ENCODE assay signal across 11 cellular contexts in genomic region chr12:116282371-116283286, GRCh38. TPM values are rescaled to one million over a fixed set of nuclear protein-coding genes. Genes with fewer than 3 reads are reported as not detected.
DNase-seq lines count a peak whose midpoint lies in the region; ATAC-seq and TF ChIP-seq lines count a peak whose summit lies in the region.
"Had no signal": no experiment of that assay in that cellular context is flagged by ENCODE, and none has a peak within 500 bp of the region (broad histone marks: within the 10 kb centered on the region; RNA-seq: fewer than 3 reads in every experiment).

No MANE protein-coding gene starts in this region.

- DNase-seq in activated naive CD4-positive, alpha-beta T cell treated with anti-CD3 and anti-CD28 coated beads, Interleukin-2, amount 50 U/mL, for 72 hours (ENCODE audit: low spot score in 2 of 2): no peak
- no peak for DNase-seq in activated naive CD4-positive, alpha-beta T cell (lab: John Stamatoyannopoulos, UW)
- DNase-seq in T-cell (no peak), hepatocyte (ENCODE audit: low spot score) (no peak), GM10248 (ENCODE audit: extremely low spot score) (no peak), KG1 (lab: John Stamatoyannopoulos, UW) (no peak)
- DNase-seq in stimulated activated CD4-positive, alpha-beta T cell treated with anti-CD3 and anti-CD28 coated beads, Interleukin-15, amount 100 ng/mL, for 24 hours: no peak
- DNase-seq: activated CD8-positive, alpha-beta memory T cell treated with anti-CD3 and anti-CD28 coated beads, Interleukin-2, amount 50 U/mL, for 48 hours; SJCRH30 had no signal

- no peaks in the 10 kb centered on the region for H3K36me3 Mint-ChIP-seq in activated naive CD4-positive, alpha-beta T cell treated with anti-CD3 and anti-CD28 coated beads, Interleukin-2, amount 50 U/mL, for 72 hours
- no peaks in the 10 kb centered on the region for H3K36me3 Mint-ChIP-seq in T-cell
- H3K36me3 Mint-ChIP-seq: mesothelial cell of epicardium had no signal

- H3K9me3 ChIP-seq in hepatocyte (ENCODE audit: low read depth) (no peaks in the 10 kb centered on the region), thymus (ENCODE audit: control insufficient read depth) (no peaks in the 10 kb centered on the region)
- H3K9me3 ChIP-seq: SJCRH30 had no signal

- H3K4me1 Mint-ChIP-seq in T-cell: peaks cover 11 to 21% (median 12%) of the 10 kb centered on the region in 3 donors

- no peaks in the 10 kb centered on the region for H3K36me3 ChIP-seq in hepatocyte (replicated peaks; ENCODE audit: insufficient read depth, low read depth)
- H3K36me3 ChIP-seq in thymus (ENCODE audit: control insufficient read depth, insufficient read depth): no peaks in the 10 kb centered on the region
- H3K36me3 ChIP-seq: SJCRH30 had no signal

- H3K27ac ChIP-seq in hepatocyte: no peak overlapping the region
- H3K27ac ChIP-seq in thymus (ENCODE audit: low read depth): no peak overlapping the region
- H3K27ac ChIP-seq: SJCRH30 had no signal

- no peaks in the 10 kb centered on the region for H3K9me2 ChIP-seq in hepatocyte (replicated peaks; ENCODE audit: insufficient read depth)

- no peaks in the 10 kb centered on the region for H3K79me2 ChIP-seq in hepatocyte

- CTCF ChIA-PET in T-cell (lab: Charles Lee): no interaction called here
- CTCF ChIA-PET in GM10248 (lab: Yijun Ruan, JAX): interaction anchor here (0.8 to 1.2 kb wide), 2 partner anchors 20 to 36 kb away, joined by 3 read pairs; no protein-coding TSS in a partner anchor

- POLR2A ChIA-PET in T-cell (lab: Charles Lee) (no interaction called here), GM10248 (lab: Yijun Ruan, JAX) (no interaction called here)

- WGBS in hepatocyte (ENCODE audit: low lambda C conversion rate, missing lambda C conversion rate): 59% methylated on average over 15 of the region's 15 CpGs
- 52% methylated on average over 15 of the region's 15 CpGs for WGBS in thymus

- H3K27me3 ChIP-seq in hepatocyte (no peaks in the 10 kb centered on the region), thymus (ENCODE audit: control insufficient read depth, insufficient read depth) (no peaks in the 10 kb centered on the region)
- H3K27me3 ChIP-seq: SJCRH30 had no signal

- no peak overlapping the region for H3K4me3 ChIP-seq in hepatocyte
- peak overlapping the region; percentile 1 for H3K4me3 ChIP-seq in thymus (ENCODE audit: low read length)
- H3K4me3 ChIP-seq: SJCRH30 had no signal

- H3K4me2 ChIP-seq in hepatocyte: peak overlapping the region; percentile 46

- TF ChIP-seq CTCF in hepatocyte (IDR thresholded peaks at IDR 0.05; ENCODE audit: poor library complexity): no peak
- TF ChIP-seq CTCF in GM10248 (IDR thresholded peaks at IDR 0.05; ENCODE audit: control extremely low read depth, extremely low read depth, low read depth, missing control alignments): no peak

- H3K4me3 Mint-ChIP-seq in T-cell: peak overlapping the region in 2 of 3 donors; percentile 11 to 20
- H3K4me3 Mint-ChIP-seq: mesothelial cell of epicardium had no signal

- no peak overlapping the region for H3K27ac Mint-ChIP-seq in activated naive CD4-positive, alpha-beta T cell treated with anti-CD3 and anti-CD28 coated beads, Interleukin-2, amount 50 U/mL, for 72 hours
- peak overlapping the region; percentile 27 to 34 for H3K27ac Mint-ChIP-seq in T-cell
- H3K27ac Mint-ChIP-seq: mesothelial cell of epicardium had no signal

- H3K4me1 ChIP-seq in hepatocyte (ENCODE audit: insufficient read depth) (no peaks in the 10 kb centered on the region), thymus (ENCODE audit: control insufficient read depth, insufficient read depth, low read length) (peaks cover 14% of the 10 kb centered on the region)
- H3K4me1 ChIP-seq: SJCRH30 had no signal

- H4K20me1 ChIP-seq in hepatocyte (ENCODE audit: insufficient read depth, poor library complexity, severe bottlenecking): no peaks in the 10 kb centered on the region

- H2AFZ ChIP-seq in hepatocyte: peak overlapping the region; percentile 33

- H3K27me3 Mint-ChIP-seq in T-cell: peaks cover 0 to 3% of the 10 kb centered on the region in 2 donors

- no peaks in the 10 kb centered on the region for H3K9me3 Mint-ChIP-seq in activated naive CD4-positive, alpha-beta T cell treated with anti-CD3 and anti-CD28 coated beads, Interleukin-2, amount 50 U/mL, for 72 hours
- no peaks in the 10 kb centered on the region for H3K9me3 Mint-ChIP-seq in T-cell
- H3K9me3 Mint-ChIP-seq: mesothelial cell of epicardium had no signal

- ATAC-seq in activated naive CD4-positive, alpha-beta T cell treated with anti-CD3 and anti-CD28 coated beads, Interleukin-2, amount 50 U/mL, for 72 hours: peak; percentile 55 to 68
- no peak for ATAC-seq in T-cell (replicated peaks in 1 of 4)

RNA-seq across cellular contexts. Expression of gene MED13L, which starts 5.1 kb away (rescaled TPM):
- 10 to 100 TPM; 54.2 to 64.0 TPM for total RNA-seq in activated naive CD4-positive, alpha-beta T cell treated with anti-CD3 and anti-CD28 coated beads, Interleukin-2, amount 50 U/mL, for 72 hours
- 100 to 1,000 TPM; 126 to 216 (median 133) TPM for total RNA-seq in T-cell
- 122 and 135 TPM in 2 replicates for total RNA-seq in hepatocyte
- 23.7 and 23.9 TPM in 2 replicates for polyA plus RNA-seq in hepatocyte
- polyA plus RNA-seq in thymus: 34.0 TPM

Comparison
In these comparisons a context has a peak if more than half of its experiments do, and no peak if none do; other contexts are left out.
1. ATAC-seq: peak in activated naive CD4-positive, alpha-beta T cell treated with anti-CD3 and anti-CD28 coated beads, Interleukin-2, amount 50 U/mL, for 72 hours (2 of 2); none in T-cell (0 of 4).
2. H3K27ac Mint-ChIP-seq: peak in T-cell (2 of 2); none in activated naive CD4-positive, alpha-beta T cell treated with anti-CD3 and anti-CD28 coated beads, Interleukin-2, amount 50 U/mL, for 72 hours (0 of 2).